In genomic region chr3:100531093-100531492, GRCh38 we compare ENCODE assay signal across 33 cellular contexts.
"Had no signal": no experiment of that assay in that cellular context is flagged by ENCODE, and none has a peak within 500 bp of the region (broad histone marks: within the 10 kb centered on the region; RNA-seq: fewer than 3 reads in every experiment).

No MANE protein-coding gene starts in this region.

- H3K27ac ChIP-seq: adrenal gland, body of pancreas, brain microvascular endothelial cell, VCaP had no signal

- FAIRE-seq: astrocyte, colon, TTC549 had no signal

- H3K27me3 ChIP-seq: adrenal gland, body of pancreas, brain microvascular endothelial cell, breast epithelium had no signal

- H3K36me3 ChIP-seq: adrenal gland, brain microvascular endothelial cell, breast epithelium had no signal

- H3K9me3 ChIP-seq: adrenal gland, body of pancreas, breast epithelium had no signal

- H3K4me3 ChIP-seq: adrenal gland, body of pancreas, breast epithelium had no signal

- ATAC-seq: activated CD8-positive, alpha-beta T cell treated with anti-CD3 and anti-CD28 coated beads for 36 hours; activated naive CD4-positive, alpha-beta T cell treated with anti-CD3 and anti-CD28 coated beads, Interleukin-2, amount 50 U/mL, for 72 hours; activated T-cell treated with anti-CD3 and anti-CD28 coated beads, Interleukin-2, amount 50 U/mL, for 4 hours; activated T-cell treated with anti-CD3 and anti-CD28 coated beads, Interleukin-2, amount 50 U/mL, for 72 hours; activated T-helper 17 cell treated with anti-CD3 and anti-CD28 coated beads, Interleukin-2, amount 50 U/mL, for 72 hours; body of pancreas; T-helper 17 cell had no signal

- DNase-seq: activated B cell treated with CpG ODN at 0.5 μM for 24 hours; activated CD4-positive, alpha-beta memory T cell treated with anti-CD3 and anti-CD28 coated beads for 36 hours; activated CD4-positive, alpha-beta T cell treated with anti-CD3 and anti-CD28 coated beads for 4 hours; activated CD4-positive, alpha-beta T cell treated with anti-CD3 and anti-CD28 coated beads, Interleukin-2, amount 10 ng/mL, durations not matched to agents 24 days and 14 days; activated CD4-positive, alpha-beta T cell treated with anti-CD3 and anti-CD28 coated beads, Interleukin-2, amount 50 U/mL, for 1 hour; activated CD4-positive, alpha-beta T cell treated with anti-CD3 and anti-CD28 coated beads, Interleukin-2, amount 50 U/mL, for 4 hours; activated CD4-positive, CD25-positive, alpha-beta regulatory T cell treated with anti-CD3 and anti-CD28 coated beads, Interleukin-2, amount 50 U/mL, for 72 hours; activated CD8-positive, alpha-beta memory T cell treated with anti-CD3 and anti-CD28 coated beads, Interleukin-2, amount 50 U/mL, for 4 hours; activated CD8-positive, alpha-beta T cell treated with anti-CD3 and anti-CD28 coated beads for 36 hours; activated effector memory CD4-positive, alpha-beta T cell treated with anti-CD3 and anti-CD28 coated beads, Interleukin-2, amount 50 U/mL, for 16 hours; activated gamma-delta T cell treated with Interleukin-2 at 50 U/mL for 16 hours; activated naive CD4-positive, alpha-beta T cell; activated naive CD4-positive, alpha-beta T cell treated with anti-CD3 and anti-CD28 coated beads for 36 hours; activated naive CD4-positive, alpha-beta T cell treated with anti-CD3 and anti-CD28 coated beads, Interleukin-2, amount 50 U/mL, for 16 hours; activated naive CD8-positive, alpha-beta T cell treated with anti-CD3 and anti-CD28 coated beads for 36 hours; activated T-cell treated with anti-CD3 and anti-CD28 coated beads for 4 hours; activated T-cell treated with anti-CD3 and anti-CD28 coated beads, Interleukin-2, amount 50 U/mL, for 1 hour; activated T-cell treated with anti-CD3 and anti-CD28 coated beads, Interleukin-2, amount 50 U/mL, for 4 hours; activated T-cell treated with anti-CD3 and anti-CD28 coated beads, Interleukin-2, amount 50 U/mL, for 72 hours; adrenal gland; amniotic stem cell; aorta; body of pancreas; brain microvascular endothelial cell; central memory CD4-positive, alpha-beta T cell; T-helper 17 cell had no signal
